In genomic region chr6:156719720-156720563, GRCh38 we compare ENCODE assay signal across 1 cellular context.
A peak's percentile ranks its signal among the peaks of the same experiment; 100 is the strongest.
TF ChIP-seq lines count a peak whose summit lies in the region.

No MANE protein-coding gene starts in this region.

TF ChIP-seq in HepG2, 621 proteins besides CTCF, POLR2A, EP300 and RAD21 (continued from another document and continues in another):
- TF ChIP-seq, protein P1, sequence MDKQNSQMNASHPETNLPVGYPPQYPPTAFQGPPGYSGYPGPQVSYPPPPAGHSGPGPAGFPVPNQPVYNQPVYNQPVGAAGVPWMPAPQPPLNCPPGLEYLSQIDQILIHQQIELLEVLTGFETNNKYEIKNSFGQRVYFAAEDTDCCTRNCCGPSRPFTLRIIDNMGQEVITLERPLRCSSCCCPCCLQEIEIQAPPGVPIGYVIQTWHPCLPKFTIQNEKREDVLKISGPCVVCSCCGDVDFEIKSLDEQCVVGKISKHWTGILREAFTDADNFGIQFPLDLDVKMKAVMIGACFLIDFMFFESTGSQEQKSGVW (CRISPR knock-in tag; IDR thresholded peaks at IDR 0.05; ENCODE audit: borderline replicate concordance), result peak; percentile 69; the same call in 1 of the 2 replicates
- TF ChIP-seq ARNT (IDR thresholded peaks at IDR 0.05) (no peak), ZNF556 (CRISPR knock-in tag; IDR thresholded peaks at IDR 0.05; ENCODE audit: borderline replicate concordance) (peak; percentile 64; the same call in 1 of the 2 replicates), JARID2 (CRISPR knock-in tag; IDR thresholded peaks at IDR 0.05; ENCODE audit: insufficient replicate concordance) (no peak), AGO1 (IDR thresholded peaks at IDR 0.05; ENCODE audit: low read depth, low read length, poor library complexity, severe bottlenecking) (peak; percentile 49), MED8 (CRISPR knock-in tag; IDR thresholded peaks at IDR 0.05; ENCODE audit: insufficient replicate concordance) (no peak), MYNN (CRISPR knock-in tag; IDR thresholded peaks at IDR 0.05; ENCODE audit: low read depth) (peak; percentile 88; the same call in 1 of the 2 replicates), PHF8 (CRISPR knock-in tag; IDR thresholded peaks at IDR 0.05) (peak; percentile 78), JUNB (CRISPR knock-in tag; IDR thresholded peaks at IDR 0.05; ENCODE audit: borderline replicate concordance) (no peak), ZNF121 (CRISPR knock-in tag; IDR thresholded peaks at IDR 0.05) (peak; percentile 46; the same call in 1 of the 2 replicates), CENPT (CRISPR knock-in tag; IDR thresholded peaks at IDR 0.05; ENCODE audit: low read depth) (no peak; the same call in 1 of the 2 replicates), ZFP41 (CRISPR knock-in tag; IDR thresholded peaks at IDR 0.05; ENCODE audit: borderline replicate concordance) (no peak; the same call in 1 of the 2 replicates), ZNF101 (CRISPR knock-in tag; IDR thresholded peaks at IDR 0.05; ENCODE audit: borderline replicate concordance, low read depth) (no peak; the same call in 1 of the 2 replicates), SAP130 (CRISPR knock-in tag; IDR thresholded peaks at IDR 0.05; ENCODE audit: low read depth) (peak; percentile 92), ZNF713 (CRISPR knock-in tag; IDR thresholded peaks at IDR 0.05) (no peak), SYNCRIP (IDR thresholded peaks at IDR 0.05; ENCODE audit: insufficient read depth, low read depth, low read length) (no peak), ZNF432 (CRISPR knock-in tag; IDR thresholded peaks at IDR 0.05; ENCODE audit: borderline replicate concordance) (no peak; the same call in 1 of the 2 replicates), ZNF562 (CRISPR knock-in tag; IDR thresholded peaks at IDR 0.05; ENCODE audit: borderline replicate concordance) (no peak), MIER2 (CRISPR knock-in tag; IDR thresholded peaks at IDR 0.05) (peak; percentile 60; the same call in 1 of the 2 replicates), ZNF598 (CRISPR knock-in tag; IDR thresholded peaks at IDR 0.05; ENCODE audit: borderline replicate concordance) (peak; percentile 99), ZNF354B (CRISPR knock-in tag; IDR thresholded peaks at IDR 0.05) (no peak), ZNF747 (CRISPR knock-in tag; IDR thresholded peaks at IDR 0.05; ENCODE audit: borderline replicate concordance) (peak; percentile 92), ZC3H13 (CRISPR knock-in tag; IDR thresholded peaks at IDR 0.05) (no peak), DNMT1 (CRISPR knock-in tag; IDR thresholded peaks at IDR 0.05) (peak; percentile 81), ZNF567 (CRISPR knock-in tag; IDR thresholded peaks at IDR 0.05; ENCODE audit: borderline replicate concordance) (no peak), PBX2 (CRISPR knock-in tag; IDR thresholded peaks at IDR 0.05) (peak; percentile 67), ZSCAN29 (CRISPR knock-in tag; conservative IDR thresholded peaks at IDR 0.05) (peak; percentile 93; the same call in 1 of the 2 replicates), ESRRA (CRISPR knock-in tag; IDR thresholded peaks at IDR 0.05; ENCODE audit: low read depth) (0 out of 2 replicates have a peak, but pooled peaks have one; percentile 50), FOXO1 (CRISPR knock-in tag; IDR thresholded peaks at IDR 0.05) (peak; percentile 89), DDIT3 (CRISPR knock-in tag; IDR thresholded peaks at IDR 0.05) (0 out of 2 replicates have a peak, but pooled peaks have one; percentile 64), ZNF224 (CRISPR knock-in tag; IDR thresholded peaks at IDR 0.05) (peak; percentile 56; the same call in 1 of the 2 replicates), ZNF792 (CRISPR knock-in tag; IDR thresholded peaks at IDR 0.05) (peak; percentile 98), ZNF180 (CRISPR knock-in tag; IDR thresholded peaks at IDR 0.05; ENCODE audit: borderline replicate concordance, low read depth) (no peak), PRDM10 (CRISPR knock-in tag; IDR thresholded peaks at IDR 0.05; ENCODE audit: low read depth) (peak; percentile 40; the same call in 1 of the 2 replicates)
- TF ChIP-seq, protein P2, sequence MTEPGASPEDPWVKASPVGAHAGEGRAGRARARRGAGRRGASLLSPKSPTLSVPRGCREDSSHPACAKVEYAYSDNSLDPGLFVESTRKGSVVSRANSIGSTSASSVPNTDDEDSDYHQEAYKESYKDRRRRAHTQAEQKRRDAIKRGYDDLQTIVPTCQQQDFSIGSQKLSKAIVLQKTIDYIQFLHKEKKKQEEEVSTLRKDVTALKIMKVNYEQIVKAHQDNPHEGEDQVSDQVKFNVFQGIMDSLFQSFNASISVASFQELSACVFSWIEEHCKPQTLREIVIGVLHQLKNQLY (CRISPR knock-in tag; IDR thresholded peaks at IDR 0.05), result peak; percentile 71
- TF ChIP-seq, protein P3, sequence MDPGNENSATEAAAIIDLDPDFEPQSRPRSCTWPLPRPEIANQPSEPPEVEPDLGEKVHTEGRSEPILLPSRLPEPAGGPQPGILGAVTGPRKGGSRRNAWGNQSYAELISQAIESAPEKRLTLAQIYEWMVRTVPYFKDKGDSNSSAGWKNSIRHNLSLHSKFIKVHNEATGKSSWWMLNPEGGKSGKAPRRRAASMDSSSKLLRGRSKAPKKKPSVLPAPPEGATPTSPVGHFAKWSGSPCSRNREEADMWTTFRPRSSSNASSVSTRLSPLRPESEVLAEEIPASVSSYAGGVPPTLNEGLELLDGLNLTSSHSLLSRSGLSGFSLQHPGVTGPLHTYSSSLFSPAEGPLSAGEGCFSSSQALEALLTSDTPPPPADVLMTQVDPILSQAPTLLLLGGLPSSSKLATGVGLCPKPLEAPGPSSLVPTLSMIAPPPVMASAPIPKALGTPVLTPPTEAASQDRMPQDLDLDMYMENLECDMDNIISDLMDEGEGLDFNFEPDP (CRISPR knock-in tag; conservative IDR thresholded peaks at IDR 0.05), result 0 out of 2 replicates have a peak, but pooled peaks have one; percentile 9
- TF ChIP-seq, protein P4, sequence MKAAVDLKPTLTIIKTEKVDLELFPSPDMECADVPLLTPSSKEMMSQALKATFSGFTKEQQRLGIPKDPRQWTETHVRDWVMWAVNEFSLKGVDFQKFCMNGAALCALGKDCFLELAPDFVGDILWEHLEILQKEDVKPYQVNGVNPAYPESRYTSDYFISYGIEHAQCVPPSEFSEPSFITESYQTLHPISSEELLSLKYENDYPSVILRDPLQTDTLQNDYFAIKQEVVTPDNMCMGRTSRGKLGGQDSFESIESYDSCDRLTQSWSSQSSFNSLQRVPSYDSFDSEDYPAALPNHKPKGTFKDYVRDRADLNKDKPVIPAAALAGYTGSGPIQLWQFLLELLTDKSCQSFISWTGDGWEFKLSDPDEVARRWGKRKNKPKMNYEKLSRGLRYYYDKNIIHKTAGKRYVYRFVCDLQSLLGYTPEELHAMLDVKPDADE (CRISPR knock-in tag; IDR thresholded peaks at IDR 0.05), result 0 out of 2 replicates have a peak, but pooled peaks have one; percentile 35
- TF ChIP-seq, protein P5, sequence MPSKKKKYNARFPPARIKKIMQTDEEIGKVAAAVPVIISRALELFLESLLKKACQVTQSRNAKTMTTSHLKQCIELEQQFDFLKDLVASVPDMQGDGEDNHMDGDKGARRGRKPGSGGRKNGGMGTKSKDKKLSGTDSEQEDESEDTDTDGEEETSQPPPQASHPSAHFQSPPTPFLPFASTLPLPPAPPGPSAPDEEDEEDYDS (CRISPR knock-in tag; IDR thresholded peaks at IDR 0.05), result peak; percentile 54; the same call in 1 of the 2 replicates
- TF ChIP-seq, protein P6, sequence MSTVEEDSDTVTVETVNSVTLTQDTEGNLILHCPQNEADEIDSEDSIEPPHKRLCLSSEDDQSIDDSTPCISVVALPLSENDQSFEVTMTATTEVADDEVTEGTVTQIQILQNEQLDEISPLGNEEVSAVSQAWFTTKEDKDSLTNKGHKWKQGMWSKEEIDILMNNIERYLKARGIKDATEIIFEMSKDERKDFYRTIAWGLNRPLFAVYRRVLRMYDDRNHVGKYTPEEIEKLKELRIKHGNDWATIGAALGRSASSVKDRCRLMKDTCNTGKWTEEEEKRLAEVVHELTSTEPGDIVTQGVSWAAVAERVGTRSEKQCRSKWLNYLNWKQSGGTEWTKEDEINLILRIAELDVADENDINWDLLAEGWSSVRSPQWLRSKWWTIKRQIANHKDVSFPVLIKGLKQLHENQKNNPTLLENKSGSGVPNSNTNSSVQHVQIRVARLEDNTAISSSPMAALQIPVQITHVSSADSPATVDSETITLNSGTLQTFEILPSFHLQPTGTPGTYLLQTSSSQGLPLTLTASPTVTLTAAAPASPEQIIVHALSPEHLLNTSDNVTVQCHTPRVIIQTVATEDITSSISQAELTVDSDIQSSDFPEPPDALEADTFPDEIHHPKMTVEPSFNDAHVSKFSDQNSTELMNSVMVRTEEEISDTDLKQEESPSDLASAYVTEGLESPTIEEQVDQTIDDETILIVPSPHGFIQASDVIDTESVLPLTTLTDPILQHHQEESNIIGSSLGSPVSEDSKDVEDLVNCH (CRISPR knock-in tag; IDR thresholded peaks at IDR 0.05), result no peak; the same call in 1 of the 2 replicates
- TF ChIP-seq, protein P7, sequence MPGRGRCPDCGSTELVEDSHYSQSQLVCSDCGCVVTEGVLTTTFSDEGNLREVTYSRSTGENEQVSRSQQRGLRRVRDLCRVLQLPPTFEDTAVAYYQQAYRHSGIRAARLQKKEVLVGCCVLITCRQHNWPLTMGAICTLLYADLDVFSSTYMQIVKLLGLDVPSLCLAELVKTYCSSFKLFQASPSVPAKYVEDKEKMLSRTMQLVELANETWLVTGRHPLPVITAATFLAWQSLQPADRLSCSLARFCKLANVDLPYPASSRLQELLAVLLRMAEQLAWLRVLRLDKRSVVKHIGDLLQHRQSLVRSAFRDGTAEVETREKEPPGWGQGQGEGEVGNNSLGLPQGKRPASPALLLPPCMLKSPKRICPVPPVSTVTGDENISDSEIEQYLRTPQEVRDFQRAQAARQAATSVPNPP (CRISPR knock-in tag; IDR thresholded peaks at IDR 0.05), result no peak
- TF ChIP-seq, protein P8, sequence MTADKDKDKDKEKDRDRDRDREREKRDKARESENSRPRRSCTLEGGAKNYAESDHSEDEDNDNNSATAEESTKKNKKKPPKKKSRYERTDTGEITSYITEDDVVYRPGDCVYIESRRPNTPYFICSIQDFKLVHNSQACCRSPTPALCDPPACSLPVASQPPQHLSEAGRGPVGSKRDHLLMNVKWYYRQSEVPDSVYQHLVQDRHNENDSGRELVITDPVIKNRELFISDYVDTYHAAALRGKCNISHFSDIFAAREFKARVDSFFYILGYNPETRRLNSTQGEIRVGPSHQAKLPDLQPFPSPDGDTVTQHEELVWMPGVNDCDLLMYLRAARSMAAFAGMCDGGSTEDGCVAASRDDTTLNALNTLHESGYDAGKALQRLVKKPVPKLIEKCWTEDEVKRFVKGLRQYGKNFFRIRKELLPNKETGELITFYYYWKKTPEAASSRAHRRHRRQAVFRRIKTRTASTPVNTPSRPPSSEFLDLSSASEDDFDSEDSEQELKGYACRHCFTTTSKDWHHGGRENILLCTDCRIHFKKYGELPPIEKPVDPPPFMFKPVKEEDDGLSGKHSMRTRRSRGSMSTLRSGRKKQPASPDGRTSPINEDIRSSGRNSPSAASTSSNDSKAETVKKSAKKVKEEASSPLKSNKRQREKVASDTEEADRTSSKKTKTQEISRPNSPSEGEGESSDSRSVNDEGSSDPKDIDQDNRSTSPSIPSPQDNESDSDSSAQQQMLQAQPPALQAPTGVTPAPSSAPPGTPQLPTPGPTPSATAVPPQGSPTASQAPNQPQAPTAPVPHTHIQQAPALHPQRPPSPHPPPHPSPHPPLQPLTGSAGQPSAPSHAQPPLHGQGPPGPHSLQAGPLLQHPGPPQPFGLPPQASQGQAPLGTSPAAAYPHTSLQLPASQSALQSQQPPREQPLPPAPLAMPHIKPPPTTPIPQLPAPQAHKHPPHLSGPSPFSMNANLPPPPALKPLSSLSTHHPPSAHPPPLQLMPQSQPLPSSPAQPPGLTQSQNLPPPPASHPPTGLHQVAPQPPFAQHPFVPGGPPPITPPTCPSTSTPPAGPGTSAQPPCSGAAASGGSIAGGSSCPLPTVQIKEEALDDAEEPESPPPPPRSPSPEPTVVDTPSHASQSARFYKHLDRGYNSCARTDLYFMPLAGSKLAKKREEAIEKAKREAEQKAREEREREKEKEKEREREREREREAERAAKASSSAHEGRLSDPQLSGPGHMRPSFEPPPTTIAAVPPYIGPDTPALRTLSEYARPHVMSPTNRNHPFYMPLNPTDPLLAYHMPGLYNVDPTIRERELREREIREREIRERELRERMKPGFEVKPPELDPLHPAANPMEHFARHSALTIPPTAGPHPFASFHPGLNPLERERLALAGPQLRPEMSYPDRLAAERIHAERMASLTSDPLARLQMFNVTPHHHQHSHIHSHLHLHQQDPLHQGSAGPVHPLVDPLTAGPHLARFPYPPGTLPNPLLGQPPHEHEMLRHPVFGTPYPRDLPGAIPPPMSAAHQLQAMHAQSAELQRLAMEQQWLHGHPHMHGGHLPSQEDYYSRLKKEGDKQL (CRISPR knock-in tag; IDR thresholded peaks at IDR 0.05; ENCODE audit: low read depth), result no peak
